In genomic region chr19:17555480-17555928, GRCh38 we compare ENCODE assay signal across 8 cellular contexts. TPM values are rescaled to one million over a fixed set of nuclear protein-coding genes. Genes with fewer than 3 reads are reported as not detected.
DNase-seq lines count a peak whose midpoint lies in the region; ATAC-seq, FAIRE-seq and TF ChIP-seq lines count a peak whose summit lies in the region.

Gene COLGALT1, plus strand, starts transcription at chr19:17555649. Its CDS starts 65 bp downstream, at chr19:17555714.

- dilution Hi-C loops in endothelial cell of umbilical vein (cut with MboI; ENCODE audit: extremely low pct_ligation_motif_present, low sequenced_read_pairs): no loop called here

- H3K27ac Mint-ChIP-seq in Caco-2 (ENCODE audit: unreplicated experiment): peak within 1 kb of the TSS; percentile 53
- peak within 1 kb of the TSS; percentile 76 to 93 (median 81) for H3K27ac Mint-ChIP-seq in IgD-negative memory B cell

- peak within 1 kb of the TSS; percentile 77 for H3K4me3 Mint-ChIP-seq in Caco-2 (ENCODE audit: unreplicated experiment)
- H3K4me3 Mint-ChIP-seq in IgD-negative memory B cell: peak within 1 kb of the TSS; percentile 54 to 95 (median 90)

- H3K9me3 Mint-ChIP-seq in Caco-2 (ENCODE audit: unreplicated experiment) (no peaks in the 10 kb centered on the region), IgD-negative memory B cell (no peaks in the 10 kb centered on the region)

- H3K79me2 ChIP-seq in endothelial cell of umbilical vein (ENCODE audit: control insufficient read depth, insufficient read depth, low read length): peaks cover 22% of the 10 kb centered on the region

- H3K9me3 ChIP-seq in Caco-2 (no peaks in the 10 kb centered on the region), endothelial cell of umbilical vein (replicated peaks; ENCODE audit: control insufficient read depth, insufficient read depth, low read length) (no peaks in the 10 kb centered on the region)

- H3K27me3 Mint-ChIP-seq in Caco-2 (ENCODE audit: insufficient read depth, unreplicated experiment) (no peaks in the 10 kb centered on the region), IgD-negative memory B cell (no peaks in the 10 kb centered on the region)

- CTCF ChIA-PET in Caco-2 (lab: Charles Lee): no interaction called here
- CTCF ChIA-PET in endothelial cell of umbilical vein (lab: Charles Lee): interaction anchor here (1.3 kb wide), 2 partner anchors 16 to 18 kb away, joined by 5 to 9 read pairs; no protein-coding TSS in a partner anchor

- peak within 1 kb of the TSS; percentile 88 for H3K27ac ChIP-seq in endothelial cell of umbilical vein (ENCODE audit: insufficient read depth, low read depth, low read length)

- peak; percentile 96 to 97 for DNase-seq in Caco-2
- DNase-seq in OCI-M1 (lab: John Stamatoyannopoulos, UW): peak; percentile 98
- peak; percentile 99 for DNase-seq in activated T-cell treated with anti-CD3 and anti-CD28 coated beads for 1 hour (ENCODE audit: low read depth)
- DNase-seq in endothelial cell of umbilical vein (ENCODE audit: low read depth, low spot score): peak; percentile 94
- DNase-seq in middle frontal gyrus (ENCODE audit: extremely low spot score, low spot score): peak; percentile 97
- peak; percentile 91 to 99 for DNase-seq in stimulated activated CD8-positive, alpha-beta memory T cell treated with anti-CD3 and anti-CD28 coated beads, Interleukin-2, amount 100 ng/mL, for 1 hour (ENCODE audit: low read depth in 2 of 2)

- TF ChIP-seq POLR2A in endothelial cell of umbilical vein (IDR thresholded peaks at IDR 0.05; ENCODE audit: low read depth, low read length): peak; percentile 71

- H3K9ac ChIP-seq in endothelial cell of umbilical vein (replicated peaks; ENCODE audit: extremely low read depth, insufficient read depth, low read length): peak within 1 kb of the TSS; percentile 69

- intact Hi-C loops in Caco-2 (cut with micrococcal nuclease; ENCODE audit: unreplicated experiment): loop anchor here (5.0 kb wide), 2 partner anchors 52 to 218 kb away; partner anchors contain the start of gene GTPBP3
- intact Hi-C loops in endothelial cell of umbilical vein (cut with micrococcal nuclease): loop anchor here (10.0 kb wide), 1 partner anchor 151 kb away; the partner anchor contains the start of gene BST2

- H3K9me1 ChIP-seq in endothelial cell of umbilical vein (replicated peaks; ENCODE audit: control insufficient read depth, extremely low read depth, insufficient read depth, low read length): no peaks in the 10 kb centered on the region

- H3K4me1 Mint-ChIP-seq in Caco-2 (ENCODE audit: low read depth, unreplicated experiment) (peaks cover 13% of the 10 kb centered on the region), IgD-negative memory B cell (peaks cover 4 to 16% (median 6%) of the 10 kb centered on the region in 3 donors)

- peak within 1 kb of the TSS; percentile 88 for H3K4me2 ChIP-seq in endothelial cell of umbilical vein (ENCODE audit: insufficient read depth, low read length)

- peak; percentile 89 for FAIRE-seq in endothelial cell of umbilical vein (lab: Jason Lieb, UNC)

- TF ChIP-seq CTCF in Caco-2 (IDR thresholded peaks at IDR 0.05; ENCODE audit: insufficient read depth in 1 of 2, low read depth in 1 of 2, low read length in 1 of 2, severe bottlenecking in 1 of 2, unreplicated experiment in 1 of 2) (no peak), endothelial cell of umbilical vein (IDR thresholded peaks at IDR 0.05; ENCODE audit: extremely low read depth in 1 of 2, insufficient read depth in 1 of 2, low read depth in 1 of 2, low read length in 2 of 2) (no peak)

- H3K36me3 Mint-ChIP-seq in Caco-2 (ENCODE audit: insufficient read depth, unreplicated experiment): peaks cover 28% of the 10 kb centered on the region
- H3K36me3 Mint-ChIP-seq in IgD-negative memory B cell: peaks cover 9% of the 10 kb centered on the region

- H3K36me3 ChIP-seq in Caco-2 (ENCODE audit: control insufficient read depth, insufficient read depth, low read length) (peaks cover 1% of the 10 kb centered on the region), endothelial cell of umbilical vein (ENCODE audit: control insufficient read depth in 2 of 2, extremely low read depth in 1 of 2, insufficient read depth in 2 of 2, low read length in 2 of 2) (peaks cover 6 to 17% of the 10 kb centered on the region in 2 experiments)

- peak within 1 kb of the TSS; percentile 95 for H3K4me3 ChIP-seq in Caco-2 (ENCODE audit: low read depth, low read length)
- H3K4me3 ChIP-seq in endothelial cell of umbilical vein (replicated peaks in 1 of 3; ENCODE audit: insufficient read depth in 1 of 3, low read depth in 1 of 3, low read length in 3 of 3): peak within 1 kb of the TSS; percentile 88 to 92 (median 89)

- H3K4me1 ChIP-seq in Caco-2 (0 out of 2 replicates have a peak, but pooled peaks cover 9% of the 10 kb centered on the region), endothelial cell of umbilical vein (ENCODE audit: control insufficient read depth, extremely low read depth, insufficient read depth, low read length) (peaks cover 41% of the 10 kb centered on the region)

- H4K20me1 ChIP-seq in endothelial cell of umbilical vein (replicated peaks; ENCODE audit: control insufficient read depth, extremely low read depth, insufficient read depth, low read length): no peaks in the 10 kb centered on the region

- peak within 1 kb of the TSS; percentile 88 for H2AFZ ChIP-seq in endothelial cell of umbilical vein (ENCODE audit: low read depth, low read length)

- ATAC-seq in GM21526 (IDR thresholded peaks at IDR 0.05; ENCODE audit: low FRiP score, unreplicated experiment): peak; percentile 68

- no peaks in the 10 kb centered on the region for H3K27me3 ChIP-seq in Caco-2 (replicated peaks; ENCODE audit: control insufficient read depth, insufficient read depth, low read length)
- no peaks in the 10 kb centered on the region for H3K27me3 ChIP-seq in endothelial cell of umbilical vein (ENCODE audit: control insufficient read depth in 2 of 2, insufficient read depth in 2 of 2, low read length in 2 of 2)

- BruUV-seq in Caco-2 (replicated peaks; lab: Mats Ljungman, UMichigan) (no TSS peak), endothelial cell of umbilical vein (replicated peaks; lab: Mats Ljungman, UMichigan) (no TSS peak)

- POLR2A ChIA-PET in Caco-2 (lab: Charles Lee): interaction anchor here (0.6 kb wide), 1 partner anchor 737 kb away, joined by 9 read pairs; no protein-coding TSS in a partner anchor
- POLR2A ChIA-PET in endothelial cell of umbilical vein (lab: Charles Lee): no interaction called here

TF ChIP-seq in endothelial cell of umbilical vein, 7 proteins besides CTCF, POLR2A, EP300 and RAD21:
- TF ChIP-seq MAX (IDR thresholded peaks at IDR 0.05; ENCODE audit: insufficient read depth, insufficient read length) (no peak), FOS (IDR thresholded peaks at IDR 0.05; ENCODE audit: borderline replicate concordance, insufficient read depth, low read length) (peak; percentile 8), JUN (IDR thresholded peaks at IDR 0.05; ENCODE audit: borderline replicate concordance, insufficient read depth, insufficient read length, low read depth) (peak; percentile 54), EZH2 (IDR thresholded peaks at IDR 0.05; ENCODE audit: borderline replicate concordance, low read depth, low read length, severe bottlenecking) (no peak), POLR2AphosphoS5 (IDR thresholded peaks at IDR 0.05; ENCODE audit: insufficient read depth, low read depth, low read length) (no peak), GATA2 (IDR thresholded peaks at IDR 0.05; ENCODE audit: insufficient read depth, insufficient read length, low read depth, low read length) (no peak), MYC (IDR thresholded peaks at IDR 0.05; ENCODE audit: low read depth, low read length) (no peak)

RNA-seq across cellular contexts. Expression of gene COLGALT1, which starts in this region (rescaled TPM):
- total RNA-seq in Caco-2 (2022) (80.1 and 81.9 TPM in 2 replicates), endothelial cell of umbilical vein (240 and 263 TPM in 2 replicates)
- polyA plus RNA-seq in IgD-negative memory B cell (11.5 TPM), endothelial cell of umbilical vein (355 and 406 TPM in 2 replicates)
- 190 and 205 TPM in 2 replicates for polyA plus RNA-seq in endothelial cell of umbilical vein (2011; cell fraction: cytosol; rRNA removed)
- 295 and 364 TPM in 2 replicates for polyA plus RNA-seq in endothelial cell of umbilical vein (2011; cell fraction: nucleus; rRNA removed)
- polyA plus RNA-seq in endothelial cell of umbilical vein (2012): 145 and 196 TPM in 2 replicates
- 512 and 556 TPM in 2 replicates for polyA minus RNA-seq in endothelial cell of umbilical vein
- 137 TPM for polyA minus RNA-seq in endothelial cell of umbilical vein (2011; cell fraction: cytosol; rRNA and poly(A)+ RNA removed)
- 109 TPM in 2 replicates for polyA minus RNA-seq in endothelial cell of umbilical vein (2011; cell fraction: nucleus; rRNA and poly(A)+ RNA removed)

Comparison
In these comparisons a context has a peak if more than half of its experiments do, and no peak if none do; other contexts are left out.
1. Peak in every context shown above with its lines: DNase-seq, ATAC-seq, H3K4me3 ChIP-seq and H3K27ac ChIP-seq.
2. RNA of gene COLGALT1 (polyA plus RNA-seq): 145 to 406 TPM in endothelial cell of umbilical vein; 11.5 TPM in IgD-negative memory B cell (single experiment); every median in the first group is over 10 times any median in the second.